Comparison of ENCODE assay signal across 10 cellular contexts in the genomic region with DNA sequence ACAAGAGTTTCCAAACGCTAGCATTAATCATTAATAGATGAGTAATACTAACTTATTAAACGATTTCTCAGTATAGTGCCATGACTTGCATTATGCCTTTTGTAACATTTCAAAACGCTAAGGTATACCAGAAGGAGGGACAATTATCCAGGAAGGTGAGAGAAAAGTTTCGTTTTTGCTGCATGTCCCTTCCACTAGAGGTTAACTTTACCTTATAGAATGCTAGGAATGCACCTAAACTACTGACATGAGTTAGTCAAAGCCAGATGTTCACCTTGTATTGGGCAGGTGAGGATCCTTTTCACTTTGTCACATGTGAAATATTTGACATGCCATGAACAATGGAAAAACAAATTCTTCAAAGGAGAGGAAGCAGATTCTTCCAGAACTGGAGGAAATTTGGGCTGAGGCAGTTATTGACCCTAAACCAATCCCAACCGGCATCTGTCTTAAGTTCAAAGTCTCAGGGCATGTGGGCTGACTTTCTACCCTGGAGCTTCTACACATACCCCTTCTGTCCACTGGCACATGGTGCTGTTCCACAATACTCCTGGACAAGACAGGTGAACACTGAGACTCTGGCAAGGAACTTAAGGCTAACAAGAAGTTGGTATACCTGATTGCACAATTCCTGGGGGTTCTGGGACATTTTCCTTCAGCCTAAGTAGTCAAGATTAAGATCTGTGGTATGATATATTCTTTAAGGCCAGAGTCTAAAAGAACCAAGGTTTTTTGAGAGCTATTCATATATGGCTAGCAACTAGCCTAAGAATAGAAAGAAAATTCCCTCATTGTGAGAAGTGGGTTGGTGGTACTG. TPM values are rescaled to one million over a fixed set of nuclear protein-coding genes. Genes with fewer than 3 reads are reported as not detected.
DNase-seq lines count a peak whose midpoint lies in the region; ATAC-seq and TF ChIP-seq lines count a peak whose summit lies in the region.
"Had no signal": no experiment of that assay in that cellular context is flagged by ENCODE, and none has a peak within 500 bp of the region (broad histone marks: within the 10 kb centered on the region; RNA-seq: fewer than 3 reads in every experiment).

No MANE protein-coding gene starts in this region.

- H3K4me3 Mint-ChIP-seq in central memory CD8-positive, alpha-beta T cell = peak overlapping the region; percentile 76
- H3K4me3 Mint-ChIP-seq in type B pancreatic cell = peak overlapping the region; percentile 95

- ATAC-seq in heart left ventricle (no peak), left cardiac atrium (no peak), HG02885 (IDR thresholded peaks at IDR 0.05; ENCODE audit: poor library complexity, unreplicated experiment) (no peak)
- no peak for ATAC-seq in central memory CD8-positive, alpha-beta T cell (replicated peaks; ENCODE audit: extremely low read depth, poor library complexity, severe bottlenecking)

- TF ChIP-seq CTCF in heart left ventricle (IDR thresholded peaks at IDR 0.05) (no peak), type B pancreatic cell (conservative IDR thresholded peaks at IDR 0.05) (no peak)

- no peak overlapping the region for H2AK5ac ChIP-seq in mesendoderm (ENCODE audit: low read length)

- peaks cover 23% of the 10 kb centered on the region for H3K79me1 ChIP-seq in mesendoderm (ENCODE audit: low read length)

- H3K56ac ChIP-seq in mesendoderm (ENCODE audit: low read length) = peak overlapping the region; percentile 90

- DNase-seq in heart left ventricle (no peak), left cardiac atrium (no peak), mesendoderm (peak; percentile 59), type B pancreatic cell (ENCODE audit: extremely low spot score, unreplicated experiment) (no peak), NCI-H226 (no peak), dermis blood vessel endothelial cell (no peak)
- no peak for DNase-seq in central memory CD8-positive, alpha-beta T cell (ENCODE audit: low spot score in 2 of 2)
- DNase-seq: NCI-H2171 treated with DMSO at 0.1 percent for 48 hours had no signal

- H2BK5ac ChIP-seq in mesendoderm (ENCODE audit: low read length) = no peak overlapping the region

- H3K9me3 Mint-ChIP-seq in central memory CD8-positive, alpha-beta T cell = no peaks in the 10 kb centered on the region
- H3K9me3 Mint-ChIP-seq in type B pancreatic cell = peaks cover 6% of the 10 kb centered on the region
- H3K9me3 Mint-ChIP-seq: dendritic cell treated with granulocyte-macrophage colony-stimulating factor and Interleukin-4, amounts not matched to agents 40 ng/mL and 50 ng/mL, for 4 days had no signal

- H3K36me3 ChIP-seq in heart left ventricle (no peaks in the 10 kb centered on the region), mesendoderm (ENCODE audit: control insufficient read depth, insufficient read depth, low read length) (no peaks in the 10 kb centered on the region)

- peaks cover 19% of the 10 kb centered on the region for H3K4me1 Mint-ChIP-seq in central memory CD8-positive, alpha-beta T cell
- peaks cover 17% of the 10 kb centered on the region for H3K4me1 Mint-ChIP-seq in type B pancreatic cell (ENCODE audit: unreplicated experiment)

- H3K4me1 ChIP-seq in heart left ventricle = peaks cover 0 to 46% (median 26%) of the 10 kb centered on the region in 12 donors
- H3K4me1 ChIP-seq in mesendoderm (ENCODE audit: control insufficient read depth, low read depth, low read length) = peaks cover 20% of the 10 kb centered on the region

- no peak overlapping the region for H4K5ac ChIP-seq in mesendoderm (ENCODE audit: low read length)

- H3K9me3 ChIP-seq in heart left ventricle = no peaks in the 10 kb centered on the region

- H3K4me3 ChIP-seq in heart left ventricle = peak overlapping the region; percentile 70 to 94 (median 86)
- no peak overlapping the region for H3K4me3 ChIP-seq in mesendoderm (ENCODE audit: low read length)

- no peak overlapping the region for H4K8ac ChIP-seq in mesendoderm (ENCODE audit: low read depth, low read length)

- no peak overlapping the region for H2BK120ac ChIP-seq in mesendoderm (ENCODE audit: low read depth, low read length)

- H3K27me3 ChIP-seq in heart left ventricle (peaks cover 0 to 44% (median 0%) of the 10 kb centered on the region in 9 donors), mesendoderm (ENCODE audit: insufficient read depth, low read length, poor library complexity) (no peaks in the 10 kb centered on the region)

- no peak overlapping the region for H3K27ac Mint-ChIP-seq in central memory CD8-positive, alpha-beta T cell (ENCODE audit: low read depth)
- H3K27ac Mint-ChIP-seq in type B pancreatic cell = peak overlapping the region; percentile 72
- H3K27ac Mint-ChIP-seq: dendritic cell treated with granulocyte-macrophage colony-stimulating factor and Interleukin-4, amounts not matched to agents 40 ng/mL and 50 ng/mL, for 4 days had no signal

- H3K36me3 Mint-ChIP-seq in central memory CD8-positive, alpha-beta T cell (ENCODE audit: insufficient read depth) = no peaks in the 10 kb centered on the region
- peaks cover 14% of the 10 kb centered on the region for H3K36me3 Mint-ChIP-seq in type B pancreatic cell

- H3K79me2 ChIP-seq in mesendoderm (ENCODE audit: control insufficient read depth, insufficient read depth, low read length) = peaks cover 68% of the 10 kb centered on the region

- 62 to 70% (median 63%) methylated on average over 5 of the region's 5 CpGs for WGBS in heart left ventricle, 4 donors
- no CpG with 5 or more reads among the region's 5 CpGs for WGBS in mesendoderm (ENCODE audit: extremely low coverage, insufficient coverage, low lambda C conversion rate)

- H3K4me2 ChIP-seq in mesendoderm (ENCODE audit: low read length) = peak overlapping the region; percentile 39

- H2BK15ac ChIP-seq in mesendoderm (replicated peaks; ENCODE audit: low read depth) = no peak overlapping the region

- peak overlapping the region; percentile 89 for H3K9ac ChIP-seq in mesendoderm (ENCODE audit: low read length)

- no peak for TF ChIP-seq POLR2A in heart left ventricle (IDR thresholded peaks at IDR 0.05)

- no peak overlapping the region for H3K4ac ChIP-seq in mesendoderm (ENCODE audit: low read depth, low read length)

- H3K27me3 Mint-ChIP-seq in central memory CD8-positive, alpha-beta T cell = peaks cover 73% of the 10 kb centered on the region
- peaks cover 39% of the 10 kb centered on the region for H3K27me3 Mint-ChIP-seq in type B pancreatic cell

- intact Hi-C loops in heart left ventricle (cut with DNase I) (loop anchor here in 9 of 10 donors (5.0 to 10.0 kb wide), 14 partner anchors 38 to 489 kb away; no protein-coding TSS in a partner anchor), left cardiac atrium (cut with DNase I) (loop anchor here (5.0 to 10.0 kb wide), 4 partner anchors 52 to 489 kb away; no protein-coding TSS in a partner anchor)

- no peak overlapping the region for H3K18ac ChIP-seq in mesendoderm (ENCODE audit: low read length)

- H3K27ac ChIP-seq in heart left ventricle (peak overlapping the region; percentile 85 to 98 (median 94)), mesendoderm (ENCODE audit: low read depth, low read length) (no peak overlapping the region)

- no peak overlapping the region for H3K23ac ChIP-seq in mesendoderm (ENCODE audit: low read length)

RNA-seq across cellular contexts. Expression of gene VLDLR, which starts 2.5 kb away (rescaled TPM):
- 100 to 1,000 TPM in 7 of 9 donors, 10 to 100 TPM in 2; 67.9 to 177 (median 119) TPM for total RNA-seq in heart left ventricle
- 10 to 100 TPM; 15.1 to 60.1 TPM for polyA plus RNA-seq in heart left ventricle
- total RNA-seq in left cardiac atrium = 100 to 1,000 TPM in 1 of 2 donors, 10 to 100 TPM in 1; 95.8 to 106 TPM
- 16.6 TPM for polyA plus RNA-seq in mesendoderm (2013, experiment 1 of 2)
- 17.2 TPM for polyA plus RNA-seq in mesendoderm (2013, experiment 2 of 2)
- 21.6 and 38.1 TPM in 2 replicates for total RNA-seq in type B pancreatic cell (ENCODE audit: low replicate concordance)
- 11.1 and 21.1 TPM in 2 replicates for total RNA-seq in dermis blood vessel endothelial cell
